ENCODE assay signal across 9 cellular contexts in genomic region chr15:25508369-25509002, GRCh38.
DNase-seq lines count a peak whose midpoint lies in the region; ATAC-seq and TF ChIP-seq lines count a peak whose summit lies in the region.
"Had no signal": no experiment of that assay in that cellular context is flagged by ENCODE, and none has a peak within 500 bp of the region (broad histone marks: within the 10 kb centered on the region; RNA-seq: fewer than 3 reads in every experiment).

No MANE protein-coding gene starts in this region.

- no peak for ATAC-seq in HG03469 (IDR thresholded peaks at IDR 0.05; ENCODE audit: unreplicated experiment)

- TF ChIP-seq CTCF in cardiac fibroblast (IDR thresholded peaks at IDR 0.05; ENCODE audit: low read depth, low read length): peak; percentile 54

- no peak overlapping the region for H3K4me3 ChIP-seq in cardiac fibroblast (replicated peaks in 1 of 2; ENCODE audit: low read depth in 2 of 2, low read length in 2 of 2)
- H3K4me3 ChIP-seq: BLaER1 treated with 17β-estradiol and CSF1 and Interleukin-3, amounts not matched to agents 10 nM and 100 nM had no signal

- peak; percentile 5 for DNase-seq in NCI-H1436 (lab: John Stamatoyannopoulos, UW)
- DNase-seq in NCI-H1436 treated with DMSO at 0.1 percent for 48 hours (lab: John Stamatoyannopoulos, UW): no peak
- peak; percentile 12 for DNase-seq in LoVo (ENCODE audit: low spot score)
- DNase-seq in cardiac fibroblast (ENCODE audit: low read depth in 2 of 2): peak; percentile 54 to 62
- peak; percentile 50 for DNase-seq in medulla oblongata (ENCODE audit: extremely low spot score)
- no peak for DNase-seq in stimulated activated CD4-positive, alpha-beta T cell treated with anti-CD3 and anti-CD28 coated beads, Interleukin-1b, Interleukin-23, amount 100 ng/mL, for 48 hours
- DNase-seq in NK-92 treated with Interleukin-12 subunit alpha and Interleukin-12 subunit beta, amount 100 ng/mL, for 24 hours (lab: John Stamatoyannopoulos, UW): no peak

Comparison
In these comparisons a context has a peak if more than half of its experiments do, and no peak if none do; other contexts are left out.
1. DNase-seq: peak in NCI-H1436 (single experiment), LoVo (single experiment), cardiac fibroblast (2 of 2) and medulla oblongata (single experiment); none in NCI-H1436 treated with DMSO at 0.1 percent for 48 hours (single experiment), stimulated activated CD4-positive, alpha-beta T cell treated with anti-CD3 and anti-CD28 coated beads, Interleukin-1b, Interleukin-23, amount 100 ng/mL, for 48 hours (single experiment) and NK-92 treated with Interleukin-12 subunit alpha and Interleukin-12 subunit beta, amount 100 ng/mL, for 24 hours (single experiment).